Comparison of ENCODE assay signal across 11 cellular contexts in the genomic region with DNA sequence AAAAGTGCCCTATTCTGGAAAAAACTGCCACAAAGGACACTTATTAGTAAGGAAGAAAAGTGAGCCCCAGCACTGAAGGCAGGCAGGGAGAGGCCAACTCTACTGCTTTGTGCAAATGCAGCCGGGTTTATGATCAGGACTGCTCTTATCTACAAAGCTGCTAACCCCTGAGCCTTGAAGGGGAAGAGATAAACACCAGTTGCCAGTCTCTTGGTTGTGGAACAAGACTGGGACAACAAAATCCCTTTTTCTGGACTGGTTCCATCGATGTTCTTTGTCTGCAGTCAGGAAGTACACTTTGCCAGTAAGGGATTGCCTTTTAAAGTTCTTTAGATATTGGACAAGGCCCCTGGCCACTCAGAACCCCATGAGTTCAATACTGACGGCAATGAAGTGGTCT. TPM values are rescaled to one million over a fixed set of nuclear protein-coding genes. Genes with fewer than 3 reads are reported as not detected.
DNase-seq lines count a peak whose midpoint lies in the region; ATAC-seq and TF ChIP-seq lines count a peak whose summit lies in the region.
"Had no signal": no experiment of that assay in that cellular context is flagged by ENCODE, and none has a peak within 500 bp of the region (broad histone marks: within the 10 kb centered on the region; RNA-seq: fewer than 3 reads in every experiment).

No MANE protein-coding gene starts in this region.

- DNase-seq in CD4-positive, CD25-positive, alpha-beta regulatory T cell: no peak
- DNase-seq in globus pallidus (ENCODE audit: low spot score): peak; percentile 52
- DNase-seq in effector CD4-positive, alpha-beta T cell: no peak
- no peak for DNase-seq in NCI-H2227 treated with DMSO at 0.1 percent for 48 hours (lab: John Stamatoyannopoulos, UW)
- DNase-seq: activated CD4-positive, alpha-beta T cell treated with anti-CD3 and anti-CD28 coated beads, Interleukin-2, amount 50 U/mL, for 4 hours; DND-41; NCI-H510A had no signal

- peaks cover 6% of the 10 kb centered on the region for H3K36me3 Mint-ChIP-seq in CD4-positive, CD25-positive, alpha-beta regulatory T cell

- peaks cover 27% of the 10 kb centered on the region for H3K4me1 ChIP-seq in CD4-positive, CD25-positive, alpha-beta regulatory T cell (ENCODE audit: control insufficient read depth, insufficient read depth, low read length, poor library complexity, severe bottlenecking)
- no peaks in the 10 kb centered on the region for H3K4me1 ChIP-seq in parathyroid adenoma

- no peak overlapping the region for H3K4me2 ChIP-seq in parathyroid adenoma (ENCODE audit: low read length)

- TF ChIP-seq CTCF in parathyroid adenoma (IDR thresholded peaks at IDR 0.05): no peak

- peak overlapping the region in 2 of 3 donors; percentile 55 to 75 for H3K27ac Mint-ChIP-seq in CD4-positive, CD25-positive, alpha-beta regulatory T cell

- peaks cover 27 to 74% (median 54%) of the 10 kb centered on the region in 4 donors for H3K4me1 Mint-ChIP-seq in CD4-positive, CD25-positive, alpha-beta regulatory T cell

- no peaks in the 10 kb centered on the region for H3K27me3 ChIP-seq in CD4-positive, CD25-positive, alpha-beta regulatory T cell (ENCODE audit: control insufficient read depth, insufficient read depth, low read length)
- H3K27me3 ChIP-seq in parathyroid adenoma (ENCODE audit: control insufficient read depth, insufficient read depth, low read length): no peaks in the 10 kb centered on the region

- H3K4me3 ChIP-seq in CD4-positive, CD25-positive, alpha-beta regulatory T cell (ENCODE audit: low read depth, low read length): no peak overlapping the region
- no peak overlapping the region for H3K4me3 ChIP-seq in parathyroid adenoma (ENCODE audit: low read depth, low read length)

- peaks cover 10% of the 10 kb centered on the region for H3K36me3 ChIP-seq in CD4-positive, CD25-positive, alpha-beta regulatory T cell (ENCODE audit: control insufficient read depth, insufficient read depth, low read length)
- H3K36me3 ChIP-seq in parathyroid adenoma (ENCODE audit: control insufficient read depth, insufficient read depth, low read length): no peaks in the 10 kb centered on the region

- no peak overlapping the region for H2AFZ ChIP-seq in parathyroid adenoma

- H3K27me3 Mint-ChIP-seq in CD4-positive, CD25-positive, alpha-beta regulatory T cell: no peaks in the 10 kb centered on the region

- H3K27ac ChIP-seq in CD4-positive, CD25-positive, alpha-beta regulatory T cell (ENCODE audit: insufficient read depth, low read length, poor library complexity, severe bottlenecking): no peak overlapping the region
- H3K27ac ChIP-seq in parathyroid adenoma: peak overlapping the region; percentile 15

- H3K9ac ChIP-seq in parathyroid adenoma: no peak overlapping the region

- H3K9me3 ChIP-seq in CD4-positive, CD25-positive, alpha-beta regulatory T cell (ENCODE audit: control insufficient read depth in 2 of 2, low read length in 2 of 2): no peaks in the 10 kb centered on the region
- no peaks in the 10 kb centered on the region for H3K9me3 ChIP-seq in parathyroid adenoma (ENCODE audit: control insufficient read depth, low read length)

- H3K79me2 ChIP-seq in parathyroid adenoma: peaks cover 35% of the 10 kb centered on the region

- H3K9me3 Mint-ChIP-seq in CD4-positive, CD25-positive, alpha-beta regulatory T cell: no peaks in the 10 kb centered on the region

- peak overlapping the region in 2 of 4 donors; percentile 43 to 68 for H3K4me3 Mint-ChIP-seq in CD4-positive, CD25-positive, alpha-beta regulatory T cell

- ATAC-seq in CD4-positive, CD25-positive, alpha-beta regulatory T cell (ENCODE audit: low read depth in 2 of 2): no peak
- ATAC-seq in SK-N-SH treated with all-trans-retinoic acid at 6 μM for 48 hours (peak; percentile 29), GM18502 (IDR thresholded peaks at IDR 0.05; ENCODE audit: poor library complexity, unreplicated experiment) (no peak), HG03521 (IDR thresholded peaks at IDR 0.05; ENCODE audit: unreplicated experiment) (no peak)

TF ChIP-seq in SK-N-SH treated with all-trans-retinoic acid at 6 μM for 48 hours, 23 proteins besides CTCF, POLR2A, EP300 and RAD21 (continues in another document):
- TF ChIP-seq OSR1 (CRISPR knock-in tag; IDR thresholded peaks at IDR 0.05): no peak
- no peak for TF ChIP-seq ZC3H10 (CRISPR knock-in tag; IDR thresholded peaks at IDR 0.05)
- TF ChIP-seq CSDC2 (CRISPR knock-in tag; IDR thresholded peaks at IDR 0.05): no peak
- TF ChIP-seq SNAI2 (CRISPR knock-in tag; IDR thresholded peaks at IDR 0.05): no peak
- TF ChIP-seq, protein P1, sequence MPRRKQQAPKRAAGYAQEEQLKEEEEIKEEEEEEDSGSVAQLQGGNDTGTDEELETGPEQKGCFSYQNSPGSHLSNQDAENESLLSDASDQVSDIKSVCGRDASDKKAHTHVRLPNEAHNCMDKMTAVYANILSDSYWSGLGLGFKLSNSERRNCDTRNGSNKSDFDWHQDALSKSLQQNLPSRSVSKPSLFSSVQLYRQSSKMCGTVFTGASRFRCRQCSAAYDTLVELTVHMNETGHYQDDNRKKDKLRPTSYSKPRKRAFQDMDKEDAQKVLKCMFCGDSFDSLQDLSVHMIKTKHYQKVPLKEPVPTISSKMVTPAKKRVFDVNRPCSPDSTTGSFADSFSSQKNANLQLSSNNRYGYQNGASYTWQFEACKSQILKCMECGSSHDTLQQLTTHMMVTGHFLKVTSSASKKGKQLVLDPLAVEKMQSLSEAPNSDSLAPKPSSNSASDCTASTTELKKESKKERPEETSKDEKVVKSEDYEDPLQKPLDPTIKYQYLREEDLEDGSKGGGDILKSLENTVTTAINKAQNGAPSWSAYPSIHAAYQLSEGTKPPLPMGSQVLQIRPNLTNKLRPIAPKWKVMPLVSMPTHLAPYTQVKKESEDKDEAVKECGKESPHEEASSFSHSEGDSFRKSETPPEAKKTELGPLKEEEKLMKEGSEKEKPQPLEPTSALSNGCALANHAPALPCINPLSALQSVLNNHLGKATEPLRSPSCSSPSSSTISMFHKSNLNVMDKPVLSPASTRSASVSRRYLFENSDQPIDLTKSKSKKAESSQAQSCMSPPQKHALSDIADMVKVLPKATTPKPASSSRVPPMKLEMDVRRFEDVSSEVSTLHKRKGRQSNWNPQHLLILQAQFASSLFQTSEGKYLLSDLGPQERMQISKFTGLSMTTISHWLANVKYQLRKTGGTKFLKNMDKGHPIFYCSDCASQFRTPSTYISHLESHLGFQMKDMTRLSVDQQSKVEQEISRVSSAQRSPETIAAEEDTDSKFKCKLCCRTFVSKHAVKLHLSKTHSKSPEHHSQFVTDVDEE (CRISPR knock-in tag; IDR thresholded peaks at IDR 0.05): no peak
- TF ChIP-seq ESRRG (CRISPR knock-in tag; IDR thresholded peaks at IDR 0.05): no peak
- TF ChIP-seq ARNTL (CRISPR knock-in tag; IDR thresholded peaks at IDR 0.05; ENCODE audit: borderline replicate concordance, low read depth): no peak
- no peak for TF ChIP-seq TCF4 (CRISPR knock-in tag; IDR thresholded peaks at IDR 0.05; ENCODE audit: borderline replicate concordance)
- no peak for TF ChIP-seq GLIS3 (CRISPR knock-in tag; IDR thresholded peaks at IDR 0.05)
- TF ChIP-seq RARB (CRISPR knock-in tag; IDR thresholded peaks at IDR 0.05): no peak
- TF ChIP-seq POU6F1 (CRISPR knock-in tag; IDR thresholded peaks at IDR 0.05; ENCODE audit: borderline replicate concordance, low read depth): no peak
- no peak for TF ChIP-seq ZNF8 (CRISPR knock-in tag; IDR thresholded peaks at IDR 0.05)
- TF ChIP-seq ZFP3 (CRISPR knock-in tag; IDR thresholded peaks at IDR 0.05): no peak
- no peak for TF ChIP-seq ISL1 (CRISPR knock-in tag; IDR thresholded peaks at IDR 0.05)
- TF ChIP-seq ZNF565 (CRISPR knock-in tag; conservative IDR thresholded peaks at IDR 0.05; ENCODE audit: low read depth): no peak
- no peak for TF ChIP-seq PPARA (CRISPR knock-in tag; IDR thresholded peaks at IDR 0.05; ENCODE audit: borderline replicate concordance)
- no peak for TF ChIP-seq PATZ1 (CRISPR knock-in tag; IDR thresholded peaks at IDR 0.05; ENCODE audit: borderline replicate concordance)

RNA-seq across cellular contexts. Expression of gene GNB1, which starts 43.8 kb away (rescaled TPM):
- 242 TPM for total RNA-seq in CD4-positive, CD25-positive, alpha-beta regulatory T cell
- polyA plus RNA-seq in CD4-positive, CD25-positive, alpha-beta regulatory T cell: 100 to 1,000 TPM in 2 of 4 donors, 10 to 100 TPM in 2; 47.0 to 106 (median 78.3) TPM
